In the genomic region with DNA sequence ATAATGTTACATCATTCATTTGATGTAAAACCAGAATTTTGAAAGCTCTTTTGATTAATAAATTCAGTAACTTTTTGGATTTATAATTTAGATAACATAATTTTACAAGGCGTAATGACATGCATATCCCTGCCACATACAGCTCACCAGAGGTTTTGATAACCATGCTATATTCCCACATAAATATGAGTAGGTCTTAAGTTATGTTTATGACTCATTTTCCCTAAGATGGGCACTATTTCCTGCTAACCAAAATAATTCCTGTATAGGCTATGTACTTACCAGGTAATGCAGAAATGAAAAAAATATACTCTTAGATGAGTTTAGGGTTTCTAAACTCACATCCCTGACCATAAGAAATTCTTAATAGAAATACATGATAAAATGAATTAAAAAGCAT, we compare ENCODE assay signal across 27 cellular contexts.
"Had no signal": no experiment of that assay in that cellular context is flagged by ENCODE, and none has a peak within 500 bp of the region (broad histone marks: within the 10 kb centered on the region; RNA-seq: fewer than 3 reads in every experiment).

No MANE protein-coding gene starts in this region.

- H3K27me3 ChIP-seq: body of pancreas, esophagus muscularis mucosa, suprapubic skin, transverse colon, vagina had no signal

- H3K27ac Mint-ChIP-seq: activated CD4-positive, alpha-beta memory T cell treated with anti-CD3 and anti-CD28 coated beads for 36 hours; activated naive CD4-positive, alpha-beta T cell treated with anti-CD3 and anti-CD28 coated beads, Interleukin-2, amount 50 U/mL, for 72 hours; activated T-helper 1 cell treated with anti-CD3 and anti-CD28 coated beads, Interleukin-12 subunit alpha, Interleukin-12 subunit beta, Interleukin-2, Interleukin-4 antibody, amounts not matched to agents 30 ng/mL and 10 ng/mL and 1 ng/mL, durations not matched to agents 14 hours and 24 hours and 36 hours; mesothelial cell of epicardium; nephron; progenitor cell of endocrine pancreas; stimulated activated naive CD8-positive, alpha-beta T cell treated with anti-CD3 and anti-CD28 coated beads, Interleukin-15, amount 100 ng/mL, for 72 hours had no signal

- ATAC-seq: activated naive CD4-positive, alpha-beta T cell treated with anti-CD3 and anti-CD28 coated beads, Interleukin-2, amount 50 U/mL, for 72 hours; body of pancreas; lower lobe of right lung; right cardiac atrium; stimulated activated naive CD8-positive, alpha-beta T cell treated with anti-CD3 and anti-CD28 coated beads, Interleukin-15, amount 100 ng/mL, for 72 hours had no signal

- H3K27me3 Mint-ChIP-seq: activated CD4-positive, alpha-beta memory T cell treated with anti-CD3 and anti-CD28 coated beads for 36 hours; central memory CD8-positive, alpha-beta T cell; stimulated activated naive CD8-positive, alpha-beta T cell treated with anti-CD3 and anti-CD28 coated beads, Interleukin-15, amount 100 ng/mL, for 72 hours had no signal

- H3K9me3 Mint-ChIP-seq: activated T-helper 1 cell treated with anti-CD3 and anti-CD28 coated beads, Interleukin-12 subunit alpha, Interleukin-12 subunit beta, Interleukin-2, Interleukin-4 antibody, amounts not matched to agents 30 ng/mL and 10 ng/mL and 1 ng/mL, durations not matched to agents 14 hours and 24 hours and 36 hours; nephron had no signal

- DNase-seq: activated CD4-positive, alpha-beta memory T cell treated with anti-CD3 and anti-CD28 coated beads for 36 hours; activated CD4-positive, alpha-beta T cell treated with anti-CD3 and anti-CD28 coated beads for 4 hours; activated gamma-delta T cell treated with Interleukin-2 at 50 U/mL for 16 hours; activated T-cell treated with anti-CD3 and anti-CD28 coated beads for 4 hours; amniotic stem cell; body of pancreas; effector CD4-positive, alpha-beta T cell; hippocampal formation; islet precursor cell; lower lobe of right lung; occipital lobe; right cardiac atrium; stimulated activated CD4-positive, alpha-beta T cell treated with anti-CD3 and anti-CD28 coated beads, Interleukin-2, amount 100 ng/mL, for 48 hours; stimulated activated naive CD8-positive, alpha-beta T cell treated with anti-CD3 and anti-CD28 coated beads, Interleukin-15, amount 100 ng/mL, for 72 hours; SW 1271; T-helper 2 cell; transverse colon had no signal

- H3K36me3 Mint-ChIP-seq: activated CD4-positive, alpha-beta memory T cell treated with anti-CD3 and anti-CD28 coated beads for 36 hours; activated naive CD4-positive, alpha-beta T cell treated with anti-CD3 and anti-CD28 coated beads, Interleukin-2, amount 50 U/mL, for 72 hours; mesothelial cell of epicardium had no signal

- H3K4me1 Mint-ChIP-seq: central memory CD8-positive, alpha-beta T cell; nephron; stimulated activated naive CD8-positive, alpha-beta T cell treated with anti-CD3 and anti-CD28 coated beads, Interleukin-15, amount 100 ng/mL, for 72 hours had no signal

- H3K36me3 ChIP-seq: esophagus muscularis mucosa, lower lobe of right lung, suprapubic skin, transverse colon, vagina had no signal

- H3K9me3 ChIP-seq: body of pancreas, esophagus muscularis mucosa, lower lobe of right lung, suprapubic skin, transverse colon, vagina had no signal

- H3K27ac ChIP-seq: body of pancreas, coronary artery, esophagus muscularis mucosa, lower lobe of right lung, suprapubic skin, transverse colon, vagina had no signal

- H3K4me3 Mint-ChIP-seq: activated CD4-positive, alpha-beta memory T cell treated with anti-CD3 and anti-CD28 coated beads for 36 hours; activated T-helper 1 cell treated with anti-CD3 and anti-CD28 coated beads, Interleukin-12 subunit alpha, Interleukin-12 subunit beta, Interleukin-2, Interleukin-4 antibody, amounts not matched to agents 30 ng/mL and 10 ng/mL and 1 ng/mL, durations not matched to agents 14 hours and 24 hours and 36 hours; central memory CD8-positive, alpha-beta T cell; mesothelial cell of epicardium; nephron; stimulated activated naive CD8-positive, alpha-beta T cell treated with anti-CD3 and anti-CD28 coated beads, Interleukin-15, amount 100 ng/mL, for 72 hours had no signal

- H3K4me1 ChIP-seq: body of pancreas, esophagus muscularis mucosa, lower lobe of right lung, suprapubic skin, transverse colon, vagina had no signal

- H3K4me3 ChIP-seq: body of pancreas, coronary artery, esophagus muscularis mucosa, lower lobe of right lung, suprapubic skin, transverse colon, vagina had no signal
